ENCODE assay signal across 8 cellular contexts in the genomic region with DNA sequence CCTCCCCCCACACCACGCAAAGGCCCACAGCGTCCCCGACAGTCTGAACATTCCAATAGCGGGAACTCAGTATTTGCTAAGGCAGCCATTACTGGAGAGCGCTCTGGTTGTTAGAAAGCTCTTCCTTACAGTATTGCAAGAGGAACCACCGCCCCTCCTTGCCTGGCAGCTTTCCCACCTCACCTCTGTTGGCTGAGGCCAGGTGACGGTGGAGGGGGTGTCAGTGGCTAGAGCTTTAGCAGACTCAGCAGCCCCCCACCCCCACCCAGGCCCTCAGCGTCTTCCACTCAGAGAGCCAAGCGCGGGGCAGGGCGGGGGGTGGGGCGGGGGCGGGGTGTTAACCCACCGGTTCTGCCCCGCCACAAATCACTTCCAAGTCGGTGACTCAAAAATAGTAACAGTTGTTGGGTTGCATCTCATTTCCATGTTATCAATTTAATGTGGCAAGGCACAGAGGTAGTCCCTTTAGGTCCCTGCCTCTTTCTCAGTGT. TPM values are rescaled to one million over a fixed set of nuclear protein-coding genes. Genes with fewer than 3 reads are reported as not detected.
A peak's percentile ranks its signal among the peaks of the same experiment; 100 is the strongest.
DNase-seq lines count a peak whose midpoint lies in the region; ATAC-seq and TF ChIP-seq lines count a peak whose summit lies in the region.

No MANE protein-coding gene starts in this region.

- H3K9me3 Mint-ChIP-seq in chondrocyte (ENCODE audit: low read depth), result no peaks in the 10 kb centered on the region
- no peaks in the 10 kb centered on the region for H3K9me3 Mint-ChIP-seq in memory B cell

- H3K27ac Mint-ChIP-seq in chondrocyte (ENCODE audit: unreplicated experiment) (peak overlapping the region; percentile 98), memory B cell (no peak overlapping the region)

- H3K4me1 ChIP-seq in DND-41 (ENCODE audit: insufficient read depth, low read length) (peaks cover 63% of the 10 kb centered on the region), tibial artery (peaks cover 0 to 82% (median 63%) of the 10 kb centered on the region in 4 donors)

- H2AFZ ChIP-seq in DND-41 (ENCODE audit: low read depth, low read length), result peak overlapping the region; percentile 93

- TF ChIP-seq CTCF in DND-41 (IDR thresholded peaks at IDR 0.05; ENCODE audit: borderline replicate concordance, extremely low read depth, low read length, poor library complexity, severe bottlenecking) (peak; percentile 30), LNCaP clone FGC (IDR thresholded peaks at IDR 0.05; ENCODE audit: control insufficient read depth, extremely low read depth, insufficient read depth) (0 out of 2 replicates have a peak, but pooled peaks have one; percentile 14), chondrocyte (IDR thresholded peaks at IDR 0.05) (no peak), tibial artery (IDR thresholded peaks at IDR 0.05) (no peak)

- no peaks in the 10 kb centered on the region for H3K9me3 ChIP-seq in DND-41 (ENCODE audit: insufficient read depth, low read length, severe bottlenecking)
- H3K9me3 ChIP-seq in tibial artery, result no peaks in the 10 kb centered on the region

- H3K36me3 ChIP-seq in DND-41 (ENCODE audit: insufficient read depth, low read length) (no peaks in the 10 kb centered on the region), tibial artery (no peaks in the 10 kb centered on the region)

- peak overlapping the region; percentile 91 for H3K4me3 Mint-ChIP-seq in chondrocyte (ENCODE audit: unreplicated experiment)
- peak overlapping the region; percentile 85 for H3K4me3 Mint-ChIP-seq in memory B cell

- peak overlapping the region; percentile 67 for H3K9ac ChIP-seq in DND-41 (ENCODE audit: low read depth, low read length)

- peak overlapping the region; percentile 92 for H3K4me2 ChIP-seq in DND-41 (ENCODE audit: insufficient read depth, low read length)

- intact Hi-C loops in tibial artery (cut with DNase I; ENCODE audit: low total_unique reads), result no loop called here

- DNase-seq in DND-41 (peak; percentile 77), LNCaP clone FGC (ENCODE audit: low read depth) (no peak), SHP77 (lab: John Stamatoyannopoulos, UW) (peak; percentile 42 to 54), chondrocyte (ENCODE audit: low spot score) (no peak), memory B cell (ENCODE audit: low spot score in 2 of 2) (peak in 1 of 2 donors; percentile 32), tibial artery (peak; percentile 53 to 80)

- H3K27ac ChIP-seq in DND-41 (ENCODE audit: low read length) (peak overlapping the region; percentile 96), tibial artery (peak overlapping the region; percentile 88 to 94)

- H3K36me3 Mint-ChIP-seq in chondrocyte (ENCODE audit: low read depth), result no peaks in the 10 kb centered on the region
- H3K36me3 Mint-ChIP-seq in memory B cell, result no peaks in the 10 kb centered on the region

- peaks cover 12% of the 10 kb centered on the region for H3K27me3 ChIP-seq in DND-41 (ENCODE audit: insufficient read depth, low read length, poor library complexity)
- no peaks in the 10 kb centered on the region for H3K27me3 ChIP-seq in tibial artery

- H3K27me3 Mint-ChIP-seq in chondrocyte (ENCODE audit: low read depth) (no peaks in the 10 kb centered on the region), memory B cell (peaks cover 10% of the 10 kb centered on the region)

- H4K20me1 ChIP-seq in DND-41 (ENCODE audit: insufficient read depth, low read length), result peaks cover 11% of the 10 kb centered on the region

- H3K4me3 ChIP-seq in DND-41 (ENCODE audit: low read depth in 1 of 2, low read length in 2 of 2), result peak overlapping the region; percentile 28 to 63; a peak in 3 of 4 replicates
- H3K4me3 ChIP-seq in LNCaP clone FGC (ENCODE audit: low read depth, low read length), result peak overlapping the region; percentile 63
- H3K4me3 ChIP-seq in tibial artery, result peak overlapping the region; percentile 70 to 100

- ATAC-seq in DND-41 (ENCODE audit: insufficient read depth, low read depth), result peak; percentile 25
- no peak for ATAC-seq in memory B cell (ENCODE audit: low read depth)
- ATAC-seq in HG03039 (IDR thresholded peaks at IDR 0.05; ENCODE audit: unreplicated experiment), result no peak
- ATAC-seq in HG02642 (IDR thresholded peaks at IDR 0.05; ENCODE audit: poor library complexity, unreplicated experiment), result no peak

- H3K79me2 ChIP-seq in DND-41 (ENCODE audit: insufficient read depth, low read length), result no peaks in the 10 kb centered on the region

- H3K4me1 Mint-ChIP-seq in chondrocyte (ENCODE audit: low read depth) (peaks cover 58% of the 10 kb centered on the region), memory B cell (peaks cover 48% of the 10 kb centered on the region)

RNA-seq across cellular contexts. Expression of gene PLEKHH3, which starts 2.3 kb away (rescaled TPM):
- total RNA-seq in chondrocyte, result 23.7 to 41.5 TPM (median 38.7 TPM) in 3 replicates

RNA-seq across cellular contexts. Expression of gene CCR10, which starts 2.6 kb away (rescaled TPM):
- 1.2 to 1.8 TPM (median 1.6 TPM) in 3 replicates for total RNA-seq in chondrocyte

RNA-seq across cellular contexts. Expression of gene CNTNAP1, which starts 3.3 kb away (rescaled TPM):
- 22.8 to 43.6 TPM (median 42.1 TPM) in 3 replicates for total RNA-seq in chondrocyte

RNA-seq across cellular contexts. Expression of gene TUBG2, which starts 20.0 kb away (rescaled TPM):
- total RNA-seq in chondrocyte, result 26.2 to 36.5 TPM (median 29.2 TPM) in 3 replicates

Comparison
In these comparisons a context has a peak if more than half of its experiments do, and no peak if none do; other contexts are left out.
1. DNase-seq: peak in DND-41 (single experiment), SHP77 (2 of 2) and tibial artery (2 of 2); none in LNCaP clone FGC (single experiment) and chondrocyte (single experiment).
2. CTCF ChIP-seq: peak in DND-41 (single experiment) and LNCaP clone FGC (single experiment); none in chondrocyte (single experiment) and tibial artery (0 of 2).
3. Peak in every context shown above with its lines, with median percentiles within 50 percentile points of each other: H3K4me3 ChIP-seq.